In the genomic region with DNA sequence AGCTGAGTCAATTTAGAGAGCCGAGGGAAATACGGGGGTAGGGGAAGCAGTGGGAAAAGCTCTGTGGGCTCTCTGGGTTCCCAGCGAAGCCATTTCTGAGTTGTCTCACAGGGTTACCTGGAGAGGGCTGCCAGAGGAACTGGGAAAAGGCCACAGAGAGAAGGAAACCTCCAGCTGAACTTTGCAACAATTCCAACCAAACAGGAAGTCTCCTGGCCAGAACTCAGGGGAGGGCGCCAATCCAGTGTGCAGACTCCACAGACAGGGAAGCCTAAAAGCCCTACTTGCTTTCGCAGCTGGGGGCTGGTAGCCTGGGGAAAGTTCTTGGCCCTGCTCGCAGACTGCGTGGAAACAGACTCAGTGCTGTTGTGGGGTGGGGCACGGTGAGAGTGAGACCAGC, we compare ENCODE assay signal across 12 cellular contexts. TPM values are rescaled to one million over a fixed set of nuclear protein-coding genes. Genes with fewer than 3 reads are reported as not detected.
DNase-seq lines count a peak whose midpoint lies in the region; ATAC-seq, FAIRE-seq and TF ChIP-seq lines count a peak whose summit lies in the region.
"Had no signal": no experiment of that assay in that cellular context is flagged by ENCODE, and none has a peak within 500 bp of the region (broad histone marks: within the 10 kb centered on the region; RNA-seq: fewer than 3 reads in every experiment).

No MANE protein-coding gene starts in this region.

- TF ChIP-seq POLR2A in K562 (conservative IDR thresholded peaks at IDR 0.05): no peak

- peaks cover 0 to 18% (median 0%) of the 10 kb centered on the region in 9 donors for H3K4me1 ChIP-seq in heart right ventricle
- no peaks in the 10 kb centered on the region for H3K4me1 ChIP-seq in K562 (replicated peaks in 1 of 2; ENCODE audit: control insufficient read depth in 2 of 2, insufficient read depth in 2 of 2, low read length in 2 of 2)
- H3K4me1 ChIP-seq in kidney (ENCODE audit: control insufficient read depth in 1 of 2, insufficient read depth in 1 of 2, low read depth in 1 of 2, low read length in 2 of 2): no peaks in the 10 kb centered on the region
- H3K4me1 ChIP-seq in subcutaneous abdominal adipose tissue (ENCODE audit: control insufficient read depth in 5 of 5, insufficient read depth in 5 of 5, low read length in 5 of 5): peaks cover 3 to 29% (median 10%) of the 10 kb centered on the region in 5 donors

- no peaks in the 10 kb centered on the region for H4K20me1 ChIP-seq in K562 (replicated peaks; ENCODE audit: control insufficient read depth, insufficient read depth, low read length)

- no peak for TF ChIP-seq RAD21 in K562 (CRISPR knock-in tag; conservative IDR thresholded peaks at IDR 0.05 in 1 of 2, IDR thresholded peaks at IDR 0.05 in 1 of 2)

- in situ Hi-C loops in K562 (cut with MboI) (no loop called here), brain microvascular endothelial cell (cut with HindIII; ENCODE audit: low pct_ligation_motif_present, low sequenced_read_pairs) (no loop called here)

- H3K27me3 ChIP-seq in heart right ventricle (peaks cover 0 to 14% (median 0%) of the 10 kb centered on the region in 7 donors), K562 (ENCODE audit: control insufficient read depth in 2 of 2, insufficient read depth in 2 of 2, low read length in 2 of 2) (peaks cover 0 to 6% of the 10 kb centered on the region in 2 experiments; a peak in 1 of 5 replicates), subcutaneous abdominal adipose tissue (ENCODE audit: control insufficient read depth in 5 of 5, insufficient read depth in 4 of 5, low read length in 5 of 5) (peaks cover 0 to 3% (median 0%) of the 10 kb centered on the region in 5 donors), brain microvascular endothelial cell (replicated peaks) (peaks cover 30% of the 10 kb centered on the region)

- H3K9me3 ChIP-seq in heart right ventricle: peaks cover 0 to 25% (median 6%) of the 10 kb centered on the region in 11 donors
- peaks cover 4% of the 10 kb centered on the region; the same call in 1 of the 2 replicates for H3K9me3 ChIP-seq in K562 (replicated peaks; ENCODE audit: control insufficient read depth, insufficient read depth, low read depth, low read length)
- H3K9me3 ChIP-seq in kidney (ENCODE audit: control insufficient read depth in 1 of 2, low read length in 2 of 2): no peaks in the 10 kb centered on the region
- H3K9me3 ChIP-seq in subcutaneous abdominal adipose tissue (ENCODE audit: control insufficient read depth in 5 of 5, low read length in 5 of 5): peaks cover 0 to 7% (median 4%) of the 10 kb centered on the region in 5 donors

- ATAC-seq in heart right ventricle: peak in 7 of 8 donors; percentile 58 to 95 (median 89)
- ATAC-seq in left cardiac atrium: no peak
- peak; percentile 48 for ATAC-seq in K562

- H2AFZ ChIP-seq in K562 (ENCODE audit: low read depth, low read length): no peak overlapping the region

- BruUV-seq in K562 (replicated peaks; lab: Mats Ljungman, UMichigan): no TSS peak

- DNase-seq in heart right ventricle (peak; percentile 32 to 44), left cardiac atrium (no peak), K562 (ENCODE audit: extremely low read depth in 1 of 4, low spot score in 3 of 4) (no peak), kidney (peak; percentile 51), brain microvascular endothelial cell (no peak), NCI-H446 (lab: John Stamatoyannopoulos, UW) (no peak)
- DNase-seq: Calu3; CD4-positive, alpha-beta T cell; DMS 273 treated with DMSO at 0.1 percent for 48 hours; H7 had no signal

- no peak for TF ChIP-seq EP300 in K562 (IDR thresholded peaks at IDR 0.05; ENCODE audit: low read length)

- H3K4me3 ChIP-seq in heart right ventricle (no peak overlapping the region), K562 (no peak overlapping the region), kidney (ENCODE audit: low read length in 2 of 2) (no peak overlapping the region), subcutaneous abdominal adipose tissue (ENCODE audit: low read depth in 1 of 5, low read length in 5 of 5) (peak overlapping the region in 1 of 5 donors; percentile 24), brain microvascular endothelial cell (ENCODE audit: low read depth, low read length) (no peak overlapping the region)

- POLR2A ChIA-PET in K562 (lab: Yijun Ruan, JAX): interaction anchor here (0.6 to 5.5 kb wide), 17 partner anchors 11 to 1065 kb away, joined by 3 to 42 read pairs (median 5); a partner anchor contains a TSS

- intact Hi-C loops in heart right ventricle (cut with DNase I): loop anchor here in 2 of 10 donors (2.0 to 5.0 kb wide), 2 partner anchors 85 to 86 kb away; no protein-coding TSS in a partner anchor
- intact Hi-C loops in left cardiac atrium (cut with DNase I): no loop called here
- intact Hi-C loops in K562 (cut with micrococcal nuclease): no loop called here
- intact Hi-C loops in kidney (cut with DNase I): no loop called here

- H3K36me3 ChIP-seq in heart right ventricle (no peaks in the 10 kb centered on the region), K562 (ENCODE audit: control insufficient read depth, insufficient read depth, low read length) (no peaks in the 10 kb centered on the region), kidney (ENCODE audit: control insufficient read depth in 1 of 2, insufficient read depth in 2 of 2, low read length in 2 of 2) (no peaks in the 10 kb centered on the region), subcutaneous abdominal adipose tissue (ENCODE audit: control insufficient read depth in 5 of 5, insufficient read depth in 5 of 5, low read length in 5 of 5) (no peaks in the 10 kb centered on the region), brain microvascular endothelial cell (replicated peaks) (no peaks in the 10 kb centered on the region)

- WGBS in heart right ventricle, 2 donors: 63 to 65% methylated on average over 8 of the region's 8 CpGs
- WGBS in K562 (ENCODE audit: insufficient coverage, low coverage, missing lambda C conversion rate): 2% methylated on average over 8 of the region's 8 CpGs

- CTCF ChIA-PET in K562 (lab: Yijun Ruan, JAX; ENCODE audit: low intra/inter-chr PET ratio): no interaction called here

- FAIRE-seq in K562 (lab: Jason Lieb, UNC) (no peak), kidney (lab: Jason Lieb, UNC) (no peak)
- FAIRE-seq: A204.1 had no signal

- no peaks in the 10 kb centered on the region for H3K79me2 ChIP-seq in K562 (ENCODE audit: control insufficient read depth, insufficient read depth, low read length)

- TF ChIP-seq CTCF in heart right ventricle (IDR thresholded peaks at IDR 0.05): no peak
- TF ChIP-seq CTCF in K562 (IDR thresholded peaks at IDR 0.05 in 2 of 3, conservative IDR thresholded peaks at IDR 0.05 in 1 of 3; ENCODE audit: insufficient read depth in 2 of 3, low read depth in 1 of 3, low read length in 3 of 3): no peak
- TF ChIP-seq CTCF in kidney (IDR thresholded peaks at IDR 0.05; ENCODE audit: borderline replicate concordance, extremely low read depth, insufficient read depth): no peak
- no peak for TF ChIP-seq CTCF in brain microvascular endothelial cell (IDR thresholded peaks at IDR 0.05; ENCODE audit: low read depth, low read length, missing control alignments)

- no peaks in the 10 kb centered on the region for H3K9me1 ChIP-seq in K562 (ENCODE audit: control insufficient read depth, insufficient read depth, low read length)

- H3K27ac ChIP-seq in heart right ventricle: peak overlapping the region in 7 of 10 donors; percentile 33 to 75 (median 59)
- no peak overlapping the region for H3K27ac ChIP-seq in K562 (ENCODE audit: extremely low read depth, low read depth, low read length)
- no peak overlapping the region for H3K27ac ChIP-seq in kidney (ENCODE audit: low read depth in 2 of 2, low read length in 2 of 2)
- peak overlapping the region; percentile 50 for H3K27ac ChIP-seq in subcutaneous abdominal adipose tissue (ENCODE audit: low read depth, low read length)
- H3K27ac ChIP-seq in brain microvascular endothelial cell: no peak overlapping the region

- H3K9ac ChIP-seq in K562 (ENCODE audit: insufficient read depth in 1 of 2, low read depth in 2 of 2, low read length in 2 of 2) (no peak overlapping the region), kidney (ENCODE audit: low read length in 2 of 2) (no peak overlapping the region), subcutaneous abdominal adipose tissue (ENCODE audit: low read length in 5 of 5) (peak overlapping the region in 1 of 5 donors; percentile 30)

- H3K4me2 ChIP-seq in K562 (ENCODE audit: insufficient read depth, low read length): no peak overlapping the region

TF ChIP-seq in K562, 482 proteins besides CTCF, POLR2A, EP300 and RAD21 (continues in another document):
- TF ChIP-seq FOXJ3 (CRISPR knock-in tag; IDR thresholded peaks at IDR 0.05) (peak; percentile 59; the same call in 1 of the 2 replicates), ZNF12 (CRISPR knock-in tag; IDR thresholded peaks at IDR 0.05) (peak; percentile 83; the same call in 1 of the 2 replicates)

RNA-seq across cellular contexts. Expression of a gene that starts 23.1 kb away (rescaled TPM):
- total RNA-seq in heart right ventricle (1 to 10 TPM; 1.5 to 4.2 (median 2.6) TPM), left cardiac atrium (1 to 10 TPM; 2.6 to 2.8 TPM), K562 (2014; rRNA removed) (0.14 and 0.24 TPM in 2 replicates), K562 (2014; rRNA removed; fragmentation: Illumina TruSeq; extraction: Trizol) (0.04 and 0.10 TPM in 2 replicates), K562 (2015; rRNA removed; fragmentation: Illumina TruSeq; extraction: Trizol) (0.04 and 0.11 TPM in 2 replicates), K562 (2021) (0.22 and 0.74 TPM in 2 replicates), kidney (5.7 TPM)
- polyA plus RNA-seq in heart right ventricle (1 to 10 TPM; 1.3 to 2.1 TPM), K562 (2011; rRNA removed) (0.13 and 0.22 TPM in 2 replicates), K562 (2014; fragmentation: Illumina TruSeq; extraction: Trizol) (0.12 and 0.13 TPM in 2 replicates), K562 (2014; fragmentation: Nextera tagmentation; extraction: Ambion mirVana) (not detected), K562 (2014; rRNA removed) (0.18 TPM in 1 of 2 replicates, not detected in the other), kidney (ENCODE audit: insufficient read depth, low read depth, low replicate concordance) (3.7 TPM)
- 0.79 and 1.2 TPM in 2 replicates for total RNA-seq in K562 (2011; cell fraction: chromatin; rRNA removed; ENCODE audit: low replicate concordance)
- 0.50 and 0.79 TPM in 2 replicates for total RNA-seq in K562 (2011; cell fraction: nucleolus; rRNA removed)
- total RNA-seq in K562 (2011; cell fraction: nucleoplasm; rRNA removed): 0.29 and 0.46 TPM in 2 replicates
- polyA plus RNA-seq in K562 (2011; cell fraction: cytosol; rRNA removed): 0.15 and 0.31 TPM in 2 replicates
- polyA plus RNA-seq in K562 (2011; cell fraction: nucleus; rRNA removed): 0.35 and 0.60 TPM in 2 replicates
- 0.14 and 0.26 TPM in 2 replicates for polyA plus RNA-seq in K562 (2012)
- 0.21 and 0.32 TPM in 2 replicates for polyA minus RNA-seq in K562 (2011; rRNA and poly(A)+ RNA removed)
- polyA minus RNA-seq in K562 (2011; cell fraction: cytosol; rRNA and poly(A)+ RNA removed): 0.57 TPM in 1 of 2 replicates, not detected in the other
- 0.40 and 0.67 TPM in 2 replicates for polyA minus RNA-seq in K562 (2011; cell fraction: nucleus; rRNA and poly(A)+ RNA removed)

Comparison
In these comparisons a context has a peak if more than half of its experiments do, and no peak if none do; other contexts are left out.
1. ATAC-seq: peak in heart right ventricle (7 of 8) and K562 (single experiment); none in left cardiac atrium (0 of 2).
2. DNase-seq: peak in heart right ventricle (2 of 2) and kidney (single experiment); none in left cardiac atrium (single experiment), K562 (0 of 4), brain microvascular endothelial cell (single experiment) and NCI-H446 (0 of 2).
3. H3K27ac ChIP-seq: peak in heart right ventricle (7 of 10) and subcutaneous abdominal adipose tissue (single experiment); none in K562 (single experiment), kidney (0 of 2) and brain microvascular endothelial cell (single experiment).